24 cellular contexts compared by ENCODE assay signal in genomic region chr7:64875258-64875657, GRCh38.
"Had no signal": no experiment of that assay in that cellular context is flagged by ENCODE, and none has a peak within 500 bp of the region (broad histone marks: within the 10 kb centered on the region; RNA-seq: fewer than 3 reads in every experiment).

No MANE protein-coding gene starts in this region.

- H3K4me1 Mint-ChIP-seq: mesothelial cell of epicardium, nephron progenitor cell had no signal

- H3K4me3 ChIP-seq: left lung, pancreas, right atrium auricular region, tibial nerve had no signal

- H3K27ac Mint-ChIP-seq: activated T-helper 1 cell treated with anti-CD3 and anti-CD28 coated beads, Interleukin-12 subunit alpha, Interleukin-12 subunit beta, Interleukin-2, Interleukin-4 antibody, amounts not matched to agents 30 ng/mL and 10 ng/mL and 1 ng/mL, durations not matched to agents 14 hours and 24 hours and 36 hours; mesothelial cell of epicardium; nephron progenitor cell; T-helper 17 cell had no signal

- DNase-seq: activated CD4-positive, alpha-beta T cell treated with anti-CD3 and anti-CD28 coated beads, Interleukin-2, amount 50 U/mL, for 1 hour; activated CD4-positive, CD25-positive, alpha-beta regulatory T cell treated with anti-CD3 and anti-CD28 coated beads, Interleukin-2, amount 50 U/mL, for 72 hours; activated CD8-positive, alpha-beta memory T cell treated with anti-CD3 and anti-CD28 coated beads, Interleukin-2, amount 50 U/mL, for 4 hours; activated gamma-delta T cell treated with Interleukin-2 at 50 U/mL for 16 hours; activated naive CD4-positive, alpha-beta T cell treated with anti-CD3 and anti-CD28 coated beads, Interleukin-2, amount 50 U/mL, for 16 hours; activated T-cell treated with anti-CD3 and anti-CD28 coated beads, Interleukin-2, amount 50 U/mL, for 1 hour; amniotic stem cell; brain microvascular endothelial cell; cortex of kidney; left lung; mammary epithelial cell; naive B cell; nephron progenitor cell; pancreas; stimulated activated CD4-positive, alpha-beta T cell treated with anti-CD3 and anti-CD28 coated beads, Interleukin-15, amount 100 ng/mL, for 24 hours; stimulated activated CD4-positive, alpha-beta T cell treated with anti-CD3 and anti-CD28 coated beads, Interleukin-2, amount 100 ng/mL, for 24 hours; stimulated activated naive CD4-positive, alpha-beta T cell; T-helper 17 cell; T1000; WERI-Rb-1 had no signal

- H3K4me3 Mint-ChIP-seq: activated T-helper 1 cell treated with anti-CD3 and anti-CD28 coated beads, Interleukin-12 subunit alpha, Interleukin-12 subunit beta, Interleukin-2, Interleukin-4 antibody, amounts not matched to agents 30 ng/mL and 10 ng/mL and 1 ng/mL, durations not matched to agents 14 hours and 24 hours and 36 hours; mesothelial cell of epicardium; nephron progenitor cell; T-helper 17 cell had no signal

- H3K36me3 Mint-ChIP-seq: mesothelial cell of epicardium had no signal
